In genomic region chr12:76763746-76764675, GRCh38 we compare ENCODE assay signal across 8 cellular contexts. TPM values are rescaled to one million over a fixed set of nuclear protein-coding genes. Genes with fewer than 3 reads are reported as not detected.
A peak's percentile ranks its signal among the peaks of the same experiment; 100 is the strongest.
DNase-seq lines count a peak whose midpoint lies in the region; ATAC-seq and TF ChIP-seq lines count a peak whose summit lies in the region.

Gene ZDHHC17, plus strand, starts transcription at chr12:76764115. Its CDS starts 122 bp downstream, at chr12:76764237.

- no peaks in the 10 kb centered on the region for H3K27me3 ChIP-seq in spleen (replicated peaks in 1 of 7)

- no peak for TF ChIP-seq CTCF in AG09309 (IDR thresholded peaks at IDR 0.05; ENCODE audit: control insufficient read depth, insufficient read depth, low read depth, low read length, missing control alignments)
- TF ChIP-seq CTCF in spleen (IDR thresholded peaks at IDR 0.05 in 8 of 11, conservative IDR thresholded peaks at IDR 0.05 in 3 of 11) = peak in 1 of 11 experiments; percentile 14

- H3K27ac ChIP-seq in caudate nucleus (ENCODE audit: low read depth, low read length) (peak within 1 kb of the TSS; percentile 95), spleen (peak within 1 kb of the TSS; percentile 93 to 99 (median 98))

- H3K9me3 ChIP-seq in spleen = no peaks in the 10 kb centered on the region

- peak; percentile 83 for DNase-seq in AG09309 (ENCODE audit: low read depth)
- DNase-seq in NCI-H345 treated with DMSO at 0.1 percent for 48 hours (lab: John Stamatoyannopoulos, UW; ENCODE audit: unreplicated experiment) = peak; percentile 85
- peak; percentile 84 to 90 (median 88) for DNase-seq in activated CD4-positive, CD25-positive, alpha-beta regulatory T cell (lab: John Stamatoyannopoulos, UW)
- DNase-seq in caudate nucleus (lab: John Stamatoyannopoulos, UW) = peak in 60 of 61 donors; percentile 48 to 98 (median 88)
- DNase-seq in inferior parietal cortex (ENCODE audit: extremely low spot score) = peak; percentile 91
- peak; percentile 98 for DNase-seq in spleen

- intact Hi-C loops in spleen (cut with DNase I; ENCODE audit: low total_unique reads) = no loop called here

- 0 to 1% (median 1%) methylated on average over 53 to 93 of the region's 93 CpGs for WGBS in spleen, 5 donors

- ATAC-seq in GM19025 (IDR thresholded peaks at IDR 0.05; ENCODE audit: low read depth, unreplicated experiment) (peak; percentile 88), HG03342 (IDR thresholded peaks at IDR 0.05; ENCODE audit: unreplicated experiment) (peak; percentile 94)

- H3K36me3 ChIP-seq in spleen = no peaks in the 10 kb centered on the region

- H3K4me3 ChIP-seq in AG09309 (ENCODE audit: control insufficient read depth, low read depth, low read length) (peak within 1 kb of the TSS; percentile 76), spleen (peak within 1 kb of the TSS; percentile 53 to 90 (median 64))

- peak in 2 of 3 donors; percentile 31 to 78 for TF ChIP-seq POLR2A in spleen (IDR thresholded peaks at IDR 0.05)

- H3K4me1 ChIP-seq in spleen = peaks cover 8 to 61% (median 45%) of the 10 kb centered on the region in 6 donors

RNA-seq across cellular contexts. Expression of gene ZDHHC17, which starts in this region (rescaled TPM):
- 10 to 100 TPM; 37.9 to 69.4 (median 49.7) TPM for total RNA-seq in spleen
- 10 to 100 TPM; 10.1 to 13.4 (median 12.5) TPM for polyA plus RNA-seq in spleen

Comparison
In these comparisons a context has a peak if more than half of its experiments do, and no peak if none do; other contexts are left out.
1. Peak in every context shown above with its lines: DNase-seq, ATAC-seq, H3K4me3 ChIP-seq and H3K27ac ChIP-seq.